In the genomic region with DNA sequence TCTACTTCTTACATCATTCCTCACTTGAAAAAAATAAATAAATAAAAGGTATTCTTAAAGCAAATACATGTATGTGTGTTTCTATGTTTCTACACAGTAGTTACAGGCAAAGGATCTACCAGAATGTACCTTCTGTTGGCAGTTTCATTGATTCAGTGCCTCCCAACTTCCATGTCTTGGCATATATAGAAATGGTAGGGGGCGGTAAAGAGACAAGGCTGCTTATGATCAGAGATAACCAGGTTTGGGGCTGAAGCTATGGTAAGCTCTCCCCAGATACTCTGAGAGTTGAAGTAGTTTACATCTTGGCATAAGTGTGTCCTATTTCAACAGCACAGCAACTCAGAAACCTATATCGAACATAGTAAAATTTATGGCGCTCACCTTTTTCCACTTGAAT, we compare ENCODE assay signal across 16 cellular contexts.
A peak's percentile ranks its signal among the peaks of the same experiment; 100 is the strongest.
DNase-seq lines count a peak whose midpoint lies in the region; ATAC-seq and TF ChIP-seq lines count a peak whose summit lies in the region.
"Had no signal": no experiment of that assay in that cellular context is flagged by ENCODE, and none has a peak within 500 bp of the region (broad histone marks: within the 10 kb centered on the region; RNA-seq: fewer than 3 reads in every experiment).

No MANE protein-coding gene starts in this region.

- no peak overlapping the region for H3K4me3 ChIP-seq in HCT116 (replicated peaks in 1 of 2; ENCODE audit: low read depth in 1 of 2, low read length in 2 of 2)
- no peak overlapping the region for H3K4me3 ChIP-seq in Peyer's patch
- H3K4me3 ChIP-seq in coronary artery: no peak overlapping the region
- H3K4me3 ChIP-seq: testis had no signal

- H3K27me3 Mint-ChIP-seq in T-cell: no peaks in the 10 kb centered on the region
- H3K27me3 Mint-ChIP-seq: activated CD4-positive, alpha-beta memory T cell treated with anti-CD3 and anti-CD28 coated beads for 36 hours; central memory CD8-positive, alpha-beta T cell had no signal

- H4K20me1 ChIP-seq in HCT116 (ENCODE audit: insufficient read depth): no peaks in the 10 kb centered on the region

- peaks cover 0 to 14% (median 10%) of the 10 kb centered on the region in 3 donors for H3K9me3 Mint-ChIP-seq in T-cell

- H3K27me3 ChIP-seq in HCT116 (ENCODE audit: insufficient read depth, low read length): no peaks in the 10 kb centered on the region
- H3K27me3 ChIP-seq in foreskin keratinocyte: no peaks in the 10 kb centered on the region
- H3K27me3 ChIP-seq in Peyer's patch: no peaks in the 10 kb centered on the region
- H3K27me3 ChIP-seq: testis had no signal

- RAD21 ChIA-PET in HCT116 (lab: Charles Lee; ENCODE audit: low non-redundant PET in 1 of 2, low total read pairs in 2 of 2, uncharacterized antibody in 2 of 2, unreplicated experiment in 2 of 2): no interaction called here

- intact Hi-C loops in HCT116 (cut with micrococcal nuclease): no loop called here

- no peak overlapping the region for H3K27ac Mint-ChIP-seq in T-cell
- H3K27ac Mint-ChIP-seq: activated CD4-positive, alpha-beta memory T cell treated with anti-CD3 and anti-CD28 coated beads for 36 hours; activated T-helper 1 cell treated with anti-CD3 and anti-CD28 coated beads, Interleukin-12 subunit alpha, Interleukin-12 subunit beta, Interleukin-2, Interleukin-4 antibody, amounts not matched to agents 30 ng/mL and 10 ng/mL and 1 ng/mL, durations not matched to agents 14 hours and 24 hours and 36 hours had no signal

- no peaks in the 10 kb centered on the region for H3K79me2 ChIP-seq in HCT116 (ENCODE audit: insufficient read depth, low read length)

- CTCF ChIA-PET in HCT116 (lab: Charles Lee) (no interaction called here), T-cell (lab: Charles Lee) (no interaction called here)

- TF ChIP-seq POLR2A in HCT116 (IDR thresholded peaks at IDR 0.05; ENCODE audit: borderline replicate concordance, extremely low read depth, insufficient read depth, insufficient read length): no peak
- TF ChIP-seq POLR2A in Peyer's patch (IDR thresholded peaks at IDR 0.05): no peak

- POLR2A ChIA-PET in HCT116 (lab: Charles Lee): no interaction called here
- POLR2A ChIA-PET in T-cell (lab: Charles Lee): no interaction called here

- H3K9ac ChIP-seq in HCT116 (ENCODE audit: low read length): no peak overlapping the region

- H3K9me2 ChIP-seq in HCT116 (ENCODE audit: insufficient read depth): no peaks in the 10 kb centered on the region

- ATAC-seq in HCT116 (no peak), foreskin keratinocyte (no peak), T-cell (replicated peaks in 1 of 4) (no peak)
- ATAC-seq: right cardiac atrium had no signal

- H3K4me1 ChIP-seq in HCT116 (ENCODE audit: control insufficient read depth in 1 of 2, insufficient read depth in 2 of 2, low read length in 2 of 2) (no peaks in the 10 kb centered on the region), foreskin keratinocyte (no peaks in the 10 kb centered on the region), Peyer's patch (no peaks in the 10 kb centered on the region)
- H3K4me1 ChIP-seq: testis had no signal

- no TSS peak for BruUV-seq in HCT116 (replicated peaks; lab: Mats Ljungman, UMichigan)

- TF ChIP-seq CTCF in C4-2B (conservative IDR thresholded peaks at IDR 0.05) (peak; percentile 50), HCT116 (IDR thresholded peaks at IDR 0.05 in 2 of 3, conservative IDR thresholded peaks at IDR 0.05 in 1 of 3; ENCODE audit: borderline replicate concordance in 1 of 3, insufficient read depth in 1 of 3, low read depth in 2 of 3, low read length in 2 of 3) (peak in 2 of 3 experiments; percentile 25 to 27; a peak in 2 of 6 replicates), foreskin keratinocyte (conservative IDR thresholded peaks at IDR 0.05) (peak; percentile 22), Peyer's patch (IDR thresholded peaks at IDR 0.05) (no peak), coronary artery (IDR thresholded peaks at IDR 0.05) (no peak)

- H2AFZ ChIP-seq in HCT116 (ENCODE audit: low read depth, low read length, poor library complexity, severe bottlenecking): no peak overlapping the region

- H3K36me3 Mint-ChIP-seq in T-cell: no peaks in the 10 kb centered on the region
- H3K36me3 Mint-ChIP-seq: activated CD4-positive, alpha-beta memory T cell treated with anti-CD3 and anti-CD28 coated beads for 36 hours had no signal

- no peaks in the 10 kb centered on the region for H3K4me1 Mint-ChIP-seq in T-cell
- H3K4me1 Mint-ChIP-seq: central memory CD8-positive, alpha-beta T cell had no signal

- H3K9me3 ChIP-seq in HCT116 (ENCODE audit: control insufficient read depth in 1 of 2, insufficient read depth in 1 of 2, low read depth in 1 of 2, low read length in 2 of 2) (no peaks in the 10 kb centered on the region), Peyer's patch (no peaks in the 10 kb centered on the region)
- H3K9me3 ChIP-seq: testis had no signal

- H3K27ac ChIP-seq in C4-2B (no peak overlapping the region), HCT116 (ENCODE audit: low read depth, low read length) (no peak overlapping the region), foreskin keratinocyte (no peak overlapping the region), Peyer's patch (no peak overlapping the region), coronary artery (no peak overlapping the region)
- H3K27ac ChIP-seq: testis had no signal

- H3K4me3 Mint-ChIP-seq in T-cell: no peak overlapping the region
- H3K4me3 Mint-ChIP-seq: activated CD4-positive, alpha-beta memory T cell treated with anti-CD3 and anti-CD28 coated beads for 36 hours; activated T-helper 1 cell treated with anti-CD3 and anti-CD28 coated beads, Interleukin-12 subunit alpha, Interleukin-12 subunit beta, Interleukin-2, Interleukin-4 antibody, amounts not matched to agents 30 ng/mL and 10 ng/mL and 1 ng/mL, durations not matched to agents 14 hours and 24 hours and 36 hours; central memory CD8-positive, alpha-beta T cell had no signal

- H3K4me2 ChIP-seq in HCT116 (ENCODE audit: low read length): no peak overlapping the region

- DNase-seq in HCT116 (ENCODE audit: low read depth, low spot score): no peak
- peak; percentile 55 for DNase-seq in OCI-M1 (lab: John Stamatoyannopoulos, UW)
- no peak for DNase-seq in foreskin keratinocyte
- DNase-seq in T-cell: no peak
- no peak for DNase-seq in Peyer's patch
- no peak for DNase-seq in SHP77 treated with DMSO at 0.1 percent for 48 hours (lab: John Stamatoyannopoulos, UW)
- no peak for DNase-seq in coronary artery (ENCODE audit: low spot score)
- DNase-seq: activated CD4-positive, alpha-beta memory T cell treated with anti-CD3 and anti-CD28 coated beads for 36 hours; DMS79 treated with DMSO at 0.1 percent for 48 hours; islet precursor cell; right cardiac atrium; stimulated activated CD4-positive, alpha-beta T cell treated with anti-CD3 and anti-CD28 coated beads, Interleukin-1b, Interleukin-23, amount 100 ng/mL, for 48 hours; testis had no signal

- TF ChIP-seq RAD21 in HCT116 (IDR thresholded peaks at IDR 0.05; ENCODE audit: low read depth): no peak

- no peaks in the 10 kb centered on the region for H3K36me3 ChIP-seq in HCT116 (ENCODE audit: control insufficient read depth in 1 of 2, insufficient read depth in 2 of 2, low read length in 2 of 2)
- H3K36me3 ChIP-seq in Peyer's patch: no peaks in the 10 kb centered on the region

TF ChIP-seq in HCT116, 20 proteins besides CTCF, POLR2A, EP300 and RAD21 (continues in another document):
- TF ChIP-seq SP1 (IDR thresholded peaks at IDR 0.05; ENCODE audit: low read depth): no peak
- TF ChIP-seq ZFX (IDR thresholded peaks at IDR 0.05): no peak
- TF ChIP-seq ZBTB33 (IDR thresholded peaks at IDR 0.05; ENCODE audit: extremely low read depth, insufficient replicate concordance, low read length): no peak
- TF ChIP-seq SRF (IDR thresholded peaks at IDR 0.05; ENCODE audit: low read depth): no peak
- no peak for TF ChIP-seq TCF7L2 (IDR thresholded peaks at IDR 0.05; ENCODE audit: borderline replicate concordance, extremely low read depth, insufficient read depth, insufficient read length)
- TF ChIP-seq EZH2phosphoT487 (IDR thresholded peaks at IDR 0.05; ENCODE audit: borderline replicate concordance): no peak
- TF ChIP-seq YY1 (IDR thresholded peaks at IDR 0.05; ENCODE audit: extremely low read depth, insufficient replicate concordance, low read depth, low read length): no peak
- no peak for TF ChIP-seq ELF1 (IDR thresholded peaks at IDR 0.05; ENCODE audit: borderline replicate concordance, low read depth)
- no peak for TF ChIP-seq ZNF274 (IDR thresholded peaks at IDR 0.05; ENCODE audit: low read depth, low read length)
- TF ChIP-seq, protein P1, sequence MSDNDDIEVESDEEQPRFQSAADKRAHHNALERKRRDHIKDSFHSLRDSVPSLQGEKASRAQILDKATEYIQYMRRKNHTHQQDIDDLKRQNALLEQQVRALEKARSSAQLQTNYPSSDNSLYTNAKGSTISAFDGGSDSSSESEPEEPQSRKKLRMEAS (IDR thresholded peaks at IDR 0.05): no peak
- TF ChIP-seq EGR1 (IDR thresholded peaks at IDR 0.05; ENCODE audit: low read depth): no peak

Comparison
In these comparisons a context has a peak if more than half of its experiments do, and no peak if none do; other contexts are left out.
1. CTCF ChIP-seq: peak in C4-2B (single experiment), HCT116 (2 of 3) and foreskin keratinocyte (single experiment); none in Peyer's patch (0 of 6) and coronary artery (single experiment).